In genomic region chr19:37926255-37926654, GRCh38 we compare ENCODE assay signal across 20 cellular contexts. TPM values are rescaled to one million over a fixed set of nuclear protein-coding genes. Genes with fewer than 3 reads are reported as not detected.
"Had no signal": no experiment of that assay in that cellular context is flagged by ENCODE, and none has a peak within 500 bp of the region (broad histone marks: within the 10 kb centered on the region; RNA-seq: fewer than 3 reads in every experiment).

No MANE protein-coding gene starts in this region.

- H3K36me3 ChIP-seq: pancreas, right lobe of liver, uterus had no signal

- H3K27ac ChIP-seq: body of pancreas, dorsolateral prefrontal cortex, neutrophil, pancreas, right lobe of liver, uterus had no signal

- H3K9me3 Mint-ChIP-seq: activated naive CD4-positive, alpha-beta T cell treated with anti-CD3 and anti-CD28 coated beads for 36 hours; activated T-cell treated with anti-CD3 and anti-CD28 coated beads, Interleukin-2, amount 50 U/mL, for 4 hours; natural killer cell; stimulated activated effector memory CD8-positive, alpha-beta T cell treated with anti-CD3 and anti-CD28 coated beads, Interleukin-12 subunit alpha, Interleukin-12 subunit beta, amount 100 ng/mL, for 72 hours had no signal

- FAIRE-seq: pancreas, TTC549 had no signal

- H3K9me3 ChIP-seq: body of pancreas, neutrophil, pancreas, right lobe of liver, uterus had no signal

- H3K36me3 Mint-ChIP-seq: natural killer cell; stimulated activated effector memory CD8-positive, alpha-beta T cell treated with anti-CD3 and anti-CD28 coated beads, Interleukin-12 subunit alpha, Interleukin-12 subunit beta, amount 100 ng/mL, for 72 hours had no signal

- H3K4me3 Mint-ChIP-seq: activated naive CD4-positive, alpha-beta T cell treated with anti-CD3 and anti-CD28 coated beads for 36 hours; activated T-cell treated with anti-CD3 and anti-CD28 coated beads, Interleukin-2, amount 50 U/mL, for 4 hours; natural killer cell; stimulated activated effector memory CD8-positive, alpha-beta T cell treated with anti-CD3 and anti-CD28 coated beads, Interleukin-12 subunit alpha, Interleukin-12 subunit beta, amount 100 ng/mL, for 72 hours had no signal

- H3K27ac Mint-ChIP-seq: activated naive CD4-positive, alpha-beta T cell treated with anti-CD3 and anti-CD28 coated beads for 36 hours; natural killer cell; stimulated activated effector memory CD8-positive, alpha-beta T cell treated with anti-CD3 and anti-CD28 coated beads, Interleukin-12 subunit alpha, Interleukin-12 subunit beta, amount 100 ng/mL, for 72 hours had no signal

- DNase-seq: activated CD4-positive, alpha-beta T cell treated with anti-CD3 and anti-CD28 coated beads, Interleukin-2, amount 50 U/mL, for 1 hour; activated CD8-positive, alpha-beta memory T cell treated with anti-CD3 and anti-CD28 coated beads, Interleukin-2, amount 50 U/mL, for 4 hours; activated naive CD4-positive, alpha-beta T cell treated with anti-CD3 and anti-CD28 coated beads for 36 hours; activated T-cell treated with anti-CD3 and anti-CD28 coated beads, Interleukin-2, amount 50 U/mL, for 4 hours; body of pancreas; dorsolateral prefrontal cortex; natural killer cell; pancreas; right lobe of liver; stimulated activated CD4-positive, alpha-beta T cell treated with anti-CD3 and anti-CD28 coated beads, Interleukin-4, amount 100 ng/mL, for 24 hours; uterus had no signal

- H3K4me3 ChIP-seq: body of pancreas, dorsolateral prefrontal cortex, pancreas, right lobe of liver, smooth muscle cell, uterus had no signal

- ATAC-seq: activated T-cell treated with anti-CD3 and anti-CD28 coated beads, Interleukin-2, amount 50 U/mL, for 4 hours; body of pancreas; natural killer cell; pancreas; right lobe of liver; stimulated activated effector memory CD8-positive, alpha-beta T cell treated with anti-CD3 and anti-CD28 coated beads, Interleukin-12 subunit alpha, Interleukin-12 subunit beta, amount 100 ng/mL, for 72 hours had no signal

- H3K4me1 ChIP-seq: uterus had no signal

- H3K27me3 ChIP-seq: body of pancreas, dorsolateral prefrontal cortex, neutrophil, pancreas, right lobe of liver, uterus had no signal

- H3K4me2 ChIP-seq: smooth muscle cell had no signal

RNA-seq across cellular contexts. Expression of gene WDR87, which starts 19.9 kb away (rescaled TPM):
- total RNA-seq: activated naive CD4-positive, alpha-beta T cell treated with anti-CD3 and anti-CD28 coated beads for 36 hours; activated T-cell treated with anti-CD3 and anti-CD28 coated beads, Interleukin-2, amount 50 U/mL, for 4 hours; body of pancreas; cardiac septum; fibroblast of villous mesenchyme; lower leg skin; mucosa of gallbladder; natural killer cell; pancreas; right lobe of liver; smooth muscle cell; T-helper 2 cell treated with Interferon-gamma antibody and Interleukin-4, amounts not matched to agents 100 ng/mL and 5 ng/mL, for 36 hours; uterus had no signal
- polyA plus RNA-seq: smooth muscle cell had no signal
